In genomic region chr2:28395334-28396061, GRCh38 we compare ENCODE assay signal across 8 cellular contexts. TPM values are rescaled to one million over a fixed set of nuclear protein-coding genes. Genes with fewer than 3 reads are reported as not detected.
DNase-seq lines count a peak whose midpoint lies in the region; ATAC-seq, FAIRE-seq and TF ChIP-seq lines count a peak whose summit lies in the region.

No MANE protein-coding gene starts in this region.

- no peak for TF ChIP-seq RAD21 in GM12878 (IDR thresholded peaks at IDR 0.05; ENCODE audit: insufficient read depth, low read depth, low read length)

- DNase-seq in NCI-H748 (lab: John Stamatoyannopoulos, UW; ENCODE audit: unreplicated experiment) (peak; percentile 12), NCI-H748 treated with DMSO at 0.1 percent for 48 hours (lab: John Stamatoyannopoulos, UW) (no peak), GM12878 (ENCODE audit: low read depth, low spot score) (no peak), left kidney (ENCODE audit: low read depth, low spot score) (peak; percentile 32), upper lobe of right lung (peak; percentile 83), NCI-H1417 (lab: John Stamatoyannopoulos, UW) (no peak)
- no peak for DNase-seq in central memory CD4-positive, alpha-beta T cell

- POLR2A ChIA-PET in GM12878 (lab: Charles Lee): no interaction called here

- BruUV-seq in GM12878 (replicated peaks; lab: Mats Ljungman, UMichigan): no TSS peak

- no peak for FAIRE-seq in GM12878 (lab: Jason Lieb, UNC)

- H3K36me3 ChIP-seq in GM12878 (ENCODE audit: control insufficient read depth in 2 of 2, insufficient read depth in 2 of 2, low read length in 1 of 2) (no peaks in the 10 kb centered on the region), upper lobe of right lung (peaks cover 7% of the 10 kb centered on the region)

- ATAC-seq in GM12878: no peak
- ATAC-seq in upper lobe of right lung: peak; percentile 2
- no peak for ATAC-seq in GM18519 (IDR thresholded peaks at IDR 0.05; ENCODE audit: low FRiP score, unreplicated experiment)

- no peak overlapping the region for H3K9ac ChIP-seq in GM12878 (ENCODE audit: control insufficient read depth, insufficient read depth, low read length)

- intact Hi-C loops in GM12878 (cut with micrococcal nuclease; ENCODE audit: unreplicated experiment) (loop anchor here (2.0 to 10.0 kb wide), 2 partner anchors 241 to 693 kb away; no protein-coding TSS in a partner anchor), upper lobe of right lung (cut with DNase I) (no loop called here)

- no peak overlapping the region for H2AFZ ChIP-seq in GM12878 (ENCODE audit: control insufficient read depth, low read depth, low read length)

- H3K9me3 ChIP-seq in GM12878 (replicated peaks; ENCODE audit: control insufficient read depth, insufficient read depth, low read length) (no peaks in the 10 kb centered on the region), upper lobe of right lung (no peaks in the 10 kb centered on the region)

- no peaks in the 10 kb centered on the region for H3K79me2 ChIP-seq in GM12878 (ENCODE audit: control insufficient read depth, insufficient read depth, low read length)

- SMC1A ChIA-PET in GM12878 (lab: Charles Lee; ENCODE audit: uncharacterized antibody, unreplicated experiment): interaction anchor here (1.0 to 1.8 kb wide), 3 partner anchors 124 to 642 kb away, joined by 3 to 6 read pairs (median 3); no protein-coding TSS in a partner anchor

- H3K27me3 ChIP-seq in GM12878 (replicated peaks in 1 of 2; ENCODE audit: control insufficient read depth in 2 of 2, insufficient read depth in 2 of 2, low read length in 1 of 2) (0 out of 4 replicates have a peak, but pooled peaks cover 0 to 2% of the 10 kb centered on the region in 2 experiments), upper lobe of right lung (no peaks in the 10 kb centered on the region)

- CTCF ChIA-PET in GM12878 (lab: Yijun Ruan, JAX): interaction anchor here (1.1 to 1.6 kb wide), 3 partner anchors 238 to 641 kb away, joined by 3 to 5 read pairs (median 3); no protein-coding TSS in a partner anchor

- 0 out of 2 replicates have a peak, but pooled peaks cover 4% of the 10 kb centered on the region for H3K4me1 ChIP-seq in GM12878 (ENCODE audit: control insufficient read depth, insufficient read depth, low read length)
- H3K4me1 ChIP-seq in upper lobe of right lung: peaks cover 36% of the 10 kb centered on the region

- in situ Hi-C loops in GM12878 (cut with MboI): no loop called here

- H3K4me2 ChIP-seq in GM12878 (ENCODE audit: control insufficient read depth, insufficient read depth): no peak overlapping the region

- H4K20me1 ChIP-seq in GM12878 (ENCODE audit: control insufficient read depth, insufficient read depth): no peaks in the 10 kb centered on the region

- no peak for TF ChIP-seq EP300 in GM12878 (IDR thresholded peaks at IDR 0.05; ENCODE audit: borderline replicate concordance in 1 of 2, control insufficient read depth in 1 of 2, low read depth in 2 of 2, low read length in 2 of 2)

- H3K4me3 ChIP-seq in GM12878: 0 out of 2 replicates have a peak overlapping the region, but pooled peaks have one; percentile 8
- H3K4me3 ChIP-seq in upper lobe of right lung: peak overlapping the region; percentile 95

- H3K27ac ChIP-seq in GM12878 (ENCODE audit: control insufficient read depth, insufficient read depth) (no peak overlapping the region), upper lobe of right lung (peak overlapping the region; percentile 99)

- no peak for TF ChIP-seq POLR2A in GM12878 (IDR thresholded peaks at IDR 0.05; ENCODE audit: low read depth, low read length)

- 73% methylated on average over 15 of the region's 15 CpGs for WGBS in GM12878 (ENCODE audit: insufficient coverage, insufficient replicate concordance, low lambda C conversion rate, missing lambda C conversion rate)

- RAD21 ChIA-PET in GM12878 (lab: Charles Lee; ENCODE audit: unreplicated experiment): interaction anchor here (0.6 kb wide), 2 partner anchors 454 to 643 kb away, joined by 4 read pairs; no protein-coding TSS in a partner anchor

- TF ChIP-seq CTCF in GM12878 (IDR thresholded peaks at IDR 0.05 in 2 of 3, conservative IDR thresholded peaks at IDR 0.05 in 1 of 3; ENCODE audit: control insufficient read depth in 2 of 3, extremely low read depth in 1 of 3, insufficient read depth in 1 of 3, low read depth in 3 of 3, low read length in 3 of 3): no peak
- no peak for TF ChIP-seq CTCF in upper lobe of right lung (IDR thresholded peaks at IDR 0.05)

TF ChIP-seq in GM12878, 131 proteins besides CTCF, POLR2A, EP300 and RAD21:
- TF ChIP-seq ZNF687 (IDR thresholded peaks at IDR 0.05) (no peak), WRNIP1 (IDR thresholded peaks at IDR 0.05; ENCODE audit: borderline replicate concordance, low read depth, low read length) (no peak), ZBED1 (IDR thresholded peaks at IDR 0.05; ENCODE audit: borderline replicate concordance) (no peak), YBX1 (IDR thresholded peaks at IDR 0.05) (no peak), HDAC6 (IDR thresholded peaks at IDR 0.05; ENCODE audit: unreplicated experiment) (no peak), TBL1XR1 (IDR thresholded peaks at IDR 0.05; ENCODE audit: low read depth, low read length) (no peak), CHD4 (IDR thresholded peaks at IDR 0.05) (no peak)

RNA-seq across cellular contexts. Expression of gene FOSL2, which starts 2.8 kb away (rescaled TPM):
- total RNA-seq in GM12878 (2013; cell fraction: nucleolus; rRNA removed): 2.5 and 2.9 TPM in 2 replicates
- total RNA-seq in GM12878 (2014; rRNA removed) (0.16 and 0.40 TPM in 2 replicates), GM12878 (2014; rRNA removed; fragmentation: Illumina TruSeq; extraction: Trizol) (0.14 and 0.36 TPM in 2 replicates), GM12878 (2021) (1.3 and 1.9 TPM in 2 replicates), upper lobe of right lung (123 TPM)
- polyA plus RNA-seq in GM12878 (2011; ENCODE audit: low read depth): 0.41 TPM
- polyA plus RNA-seq in GM12878 (2011; rRNA removed) (0.53 and 0.67 TPM in 2 replicates), GM12878 (2014; fragmentation: Illumina TruSeq; extraction: Trizol) (0.37 and 0.40 TPM in 2 replicates), GM12878 (2014; fragmentation: Nextera tagmentation; extraction: Ambion mirVana) (under 1 TPM; 0.05 TPM), GM12878 (2014; rRNA removed) (0.32 and 0.36 TPM in 2 replicates), GM12878 (2016; fragmentation: Nextera tagmentation; extraction: Ambion mirVana) (under 1 TPM; 0.13 to 0.21 TPM)
- 0.60 TPM in 2 replicates for polyA plus RNA-seq in GM12878 (2011; cell fraction: cytosol; rRNA removed)
- polyA plus RNA-seq in GM12878 (2011; cell fraction: nucleus; rRNA removed): 1.4 TPM in 2 replicates
- polyA plus RNA-seq in GM12878 (2012): 0.96 and 1.7 TPM in 2 replicates
- 0.59 and 1.1 TPM in 2 replicates for polyA minus RNA-seq in GM12878 (2011; rRNA and poly(A)+ RNA removed)
- polyA minus RNA-seq in GM12878 (2011; cell fraction: cytosol; rRNA and poly(A)+ RNA removed): 1.1 and 5.9 TPM in 2 replicates
- polyA minus RNA-seq in GM12878 (2011; cell fraction: nucleus; rRNA and poly(A)+ RNA removed): 1.1 and 1.8 TPM in 2 replicates

Comparison
In these comparisons a context has a peak if more than half of its experiments do, and no peak if none do; other contexts are left out.
1. DNase-seq: peak in NCI-H748 (single experiment), left kidney (single experiment) and upper lobe of right lung (single experiment); none in NCI-H748 treated with DMSO at 0.1 percent for 48 hours (single experiment), GM12878 (single experiment), central memory CD4-positive, alpha-beta T cell (single experiment) and NCI-H1417 (0 of 3).
2. RNA of gene FOSL2, which starts 2.8 kb away (total RNA-seq): 123 TPM in upper lobe of right lung (single experiment); 0.14 to 2.9 TPM in GM12878; every median in the first group is over 10 times any median in the second.